In genomic region chr10:14822879-14823755, GRCh38 we compare ENCODE assay signal across 8 cellular contexts. TPM values are rescaled to one million over a fixed set of nuclear protein-coding genes. Genes with fewer than 3 reads are reported as not detected.
A peak's percentile ranks its signal among the peaks of the same experiment; 100 is the strongest.
DNase-seq lines count a peak whose midpoint lies in the region; ATAC-seq and TF ChIP-seq lines count a peak whose summit lies in the region.

No MANE protein-coding gene starts in this region.

- no peak overlapping the region for H3K27ac ChIP-seq in A673 (ENCODE audit: low read depth, low read length, poor library complexity, severe bottlenecking)
- H3K27ac ChIP-seq in ovary: no peak overlapping the region

- no peak overlapping the region for H3K4me3 ChIP-seq in A673 (ENCODE audit: low read depth, low read length, poor library complexity, severe bottlenecking)
- H3K4me3 ChIP-seq in retinal pigment epithelial cell (ENCODE audit: low read length): no peak overlapping the region
- H3K4me3 ChIP-seq in ovary: no peak overlapping the region

- no peak for TF ChIP-seq EP300 in ovary (IDR thresholded peaks at IDR 0.05)

- H3K27me3 ChIP-seq in A673 (replicated peaks; ENCODE audit: insufficient read depth, low read depth, low read length, poor library complexity): no peaks in the 10 kb centered on the region
- H3K27me3 ChIP-seq in ovary: no peaks in the 10 kb centered on the region

- DNase-seq in A673 (ENCODE audit: low spot score) (peak; percentile 60), G401 (ENCODE audit: low spot score) (peak; percentile 78), NCI-H69 (lab: John Stamatoyannopoulos, UW) (peak; percentile 49), globus pallidus (ENCODE audit: low spot score) (peak; percentile 59), retinal pigment epithelial cell (ENCODE audit: low read depth) (no peak), ovary (no peak)
- peak; percentile 37 to 40 for DNase-seq in activated T-cell treated with anti-CD3 and anti-CD28 coated beads, Interleukin-2, amount 50 U/mL, for 72 hours

- no peaks in the 10 kb centered on the region for H3K4me1 ChIP-seq in A673 (ENCODE audit: insufficient read depth, low read length, poor library complexity, severe bottlenecking)
- H3K4me1 ChIP-seq in ovary (ENCODE audit: insufficient read depth): no peaks in the 10 kb centered on the region

- peak overlapping the region; percentile 79 for H3K27ac Mint-ChIP-seq in activated T-cell treated with anti-CD3 and anti-CD28 coated beads, Interleukin-2, amount 50 U/mL, for 72 hours

- H3K9me3 ChIP-seq in A673 (ENCODE audit: low read depth, low read length, poor library complexity, severe bottlenecking): no peaks in the 10 kb centered on the region
- no peaks in the 10 kb centered on the region for H3K9me3 ChIP-seq in ovary

- CTCF ChIA-PET in A673 (lab: Charles Lee): interaction anchor here (0.6 to 1.3 kb wide), 3 partner anchors 41 to 324 kb away, joined by 3 to 5 read pairs (median 4); no protein-coding TSS in a partner anchor

- TF ChIP-seq CTCF in A673 (conservative IDR thresholded peaks at IDR 0.05; ENCODE audit: low read depth, low read length) (peak; percentile 71), retinal pigment epithelial cell (conservative IDR thresholded peaks at IDR 0.05; ENCODE audit: low read depth, low read length) (peak; percentile 80), ovary (IDR thresholded peaks at IDR 0.05) (no peak)

- no peaks in the 10 kb centered on the region for H3K9me3 Mint-ChIP-seq in activated T-cell treated with anti-CD3 and anti-CD28 coated beads, Interleukin-2, amount 50 U/mL, for 72 hours

- intact Hi-C loops in A673 (cut with micrococcal nuclease; ENCODE audit: unreplicated experiment) (loop anchor here (2.0 kb wide), 1 partner anchor 324 kb away; no protein-coding TSS in a partner anchor), ovary (cut with DNase I) (loop anchor here in 1 of 4 donors (10.0 kb wide), 1 partner anchor 288 kb away; no protein-coding TSS in a partner anchor)

- peaks cover 13% of the 10 kb centered on the region for H3K27me3 Mint-ChIP-seq in activated T-cell treated with anti-CD3 and anti-CD28 coated beads, Interleukin-2, amount 50 U/mL, for 72 hours (ENCODE audit: low read depth)

- in situ Hi-C loops in G401 (cut with HindIII; ENCODE audit: low sequenced_read_pairs): no loop called here

- no peak for ATAC-seq in activated T-cell treated with anti-CD3 and anti-CD28 coated beads, Interleukin-2, amount 50 U/mL, for 72 hours (replicated peaks in 1 of 2)
- ATAC-seq in GM19324 (IDR thresholded peaks at IDR 0.05; ENCODE audit: low FRiP score, unreplicated experiment): no peak

- H3K4me3 Mint-ChIP-seq in activated T-cell treated with anti-CD3 and anti-CD28 coated beads, Interleukin-2, amount 50 U/mL, for 72 hours: no peak overlapping the region

- 24 to 33% (median 31%) methylated on average over 3 of the region's 3 CpGs for WGBS in ovary, 3 donors

- H3K4me1 Mint-ChIP-seq in activated T-cell treated with anti-CD3 and anti-CD28 coated beads, Interleukin-2, amount 50 U/mL, for 72 hours (ENCODE audit: low read depth): peaks cover 6% of the 10 kb centered on the region

- no TSS peak for BruUV-seq in A673 (replicated peaks; lab: Mats Ljungman, UMichigan)

- TF ChIP-seq POLR2A in ovary (IDR thresholded peaks at IDR 0.05): no peak

- POLR2A ChIA-PET in A673 (lab: Charles Lee; ENCODE audit: low non-redundant PET): no interaction called here

- H3K36me3 Mint-ChIP-seq in activated T-cell treated with anti-CD3 and anti-CD28 coated beads, Interleukin-2, amount 50 U/mL, for 72 hours (ENCODE audit: insufficient read depth in 2 of 2): no peaks in the 10 kb centered on the region

- H3K36me3 ChIP-seq in A673 (ENCODE audit: insufficient read depth, low read length, poor library complexity, severe bottlenecking): no peaks in the 10 kb centered on the region
- H3K36me3 ChIP-seq in ovary: no peaks in the 10 kb centered on the region

RNA-seq across cellular contexts. Expression of gene CDNF, which starts 14.7 kb away (rescaled TPM):
- total RNA-seq in A673 (2021) (0.34 and 0.83 TPM in 2 replicates), ovary (1 to 10 TPM; 1.5 to 6.0 (median 4.4) TPM)
- total RNA-seq in G401 (2014; rRNA removed; shearing (Covaris generic)): 0.27 and 0.49 TPM in 2 replicates
- total RNA-seq in activated T-cell treated with anti-CD3 and anti-CD28 coated beads, Interleukin-2, amount 50 U/mL, for 72 hours: 1 to 10 TPM; 2.9 to 3.2 TPM
- 1 to 10 TPM; 2.9 to 3.4 TPM for polyA plus RNA-seq in ovary

RNA-seq across cellular contexts. Expression of gene HSPA14, which starts 15.0 kb away (rescaled TPM):
- total RNA-seq in A673 (2021): 42.2 and 46.9 TPM in 2 replicates
- total RNA-seq in G401 (2014; rRNA removed; shearing (Covaris generic)): 52.3 and 63.7 TPM in 2 replicates
- total RNA-seq in activated T-cell treated with anti-CD3 and anti-CD28 coated beads, Interleukin-2, amount 50 U/mL, for 72 hours: 10 to 100 TPM; 22.3 to 32.0 TPM
- 10 to 100 TPM in 4 of 7 donors, 1 to 10 TPM in 3; 7.7 to 13.6 (median 10.6) TPM for total RNA-seq in ovary
- 1 to 10 TPM; 7.5 to 7.8 TPM for polyA plus RNA-seq in ovary

RNA-seq across cellular contexts. Expression of gene MSANTD7, which starts 15.0 kb away (rescaled TPM):
- total RNA-seq in A673 (2021) (19.1 and 20.3 TPM in 2 replicates), ovary (10 to 100 TPM in 3 of 7 donors, 1 to 10 TPM in 4; 9.2 to 15.1 (median 9.9) TPM)
- 29.2 and 34.5 TPM in 2 replicates for total RNA-seq in G401 (2014; rRNA removed; shearing (Covaris generic))
- 10 to 100 TPM; 19.8 to 26.3 TPM for total RNA-seq in activated T-cell treated with anti-CD3 and anti-CD28 coated beads, Interleukin-2, amount 50 U/mL, for 72 hours
- 1 to 10 TPM; 6.7 to 9.3 TPM for polyA plus RNA-seq in ovary

RNA-seq across cellular contexts. Expression of gene FAM107B, which starts 48.4 kb away (rescaled TPM):
- total RNA-seq in A673 (2021): 61.6 and 66.1 TPM in 2 replicates
- 39.1 and 44.6 TPM in 2 replicates for total RNA-seq in G401 (2014; rRNA removed; shearing (Covaris generic))
- total RNA-seq in activated T-cell treated with anti-CD3 and anti-CD28 coated beads, Interleukin-2, amount 50 U/mL, for 72 hours: 100 to 1,000 TPM; 163 to 180 TPM
- 10 to 100 TPM in 6 of 7 donors, 1 to 10 TPM in 1; 6.0 to 19.1 (median 15.0) TPM for total RNA-seq in ovary
- polyA plus RNA-seq in ovary: 10 to 100 TPM; 10.2 to 26.6 TPM

RNA-seq across cellular contexts. Expression of gene SUV39H2, which starts 55.5 kb away (rescaled TPM):
- total RNA-seq in A673 (2021) (78.8 and 83.2 TPM in 2 replicates), ovary (10 to 100 TPM in 3 of 7 donors, 1 to 10 TPM in 4; 3.7 to 16.4 (median 9.0) TPM)
- total RNA-seq in G401 (2014; rRNA removed; shearing (Covaris generic)): 31.0 and 44.0 TPM in 2 replicates
- total RNA-seq in activated T-cell treated with anti-CD3 and anti-CD28 coated beads, Interleukin-2, amount 50 U/mL, for 72 hours: 10 to 100 TPM; 16.9 to 18.5 TPM
- polyA plus RNA-seq in ovary: 1 to 10 TPM; 3.0 to 5.0 TPM

Comparison
In these comparisons a context has a peak if more than half of its experiments do, and no peak if none do; other contexts are left out.
1. DNase-seq: peak in A673 (single experiment), G401 (single experiment), NCI-H69 (single experiment), activated T-cell treated with anti-CD3 and anti-CD28 coated beads, Interleukin-2, amount 50 U/mL, for 72 hours (2 of 2) and globus pallidus (single experiment); none in retinal pigment epithelial cell (single experiment) and ovary (0 of 5).
2. CTCF ChIP-seq: peak in A673 (single experiment) and retinal pigment epithelial cell (single experiment); none in ovary (0 of 3).